ENCODE assay signal across 19 cellular contexts in genomic region chr10:71258046-71258445, GRCh38. TPM values are rescaled to one million over a fixed set of nuclear protein-coding genes. Genes with fewer than 3 reads are reported as not detected.
A peak's percentile ranks its signal among the peaks of the same experiment; 100 is the strongest.
DNase-seq lines count a peak whose midpoint lies in the region; ATAC-seq, FAIRE-seq and TF ChIP-seq lines count a peak whose summit lies in the region.
"Had no signal": no experiment of that assay in that cellular context is flagged by ENCODE, and none has a peak within 500 bp of the region (broad histone marks: within the 10 kb centered on the region; RNA-seq: fewer than 3 reads in every experiment).

No MANE protein-coding gene starts in this region.

- TF ChIP-seq CTCF in HepG2 (CRISPR knock-in tag; IDR thresholded peaks at IDR 0.05), result no peak
- TF ChIP-seq CTCF in right lobe of liver (IDR thresholded peaks at IDR 0.05), result no peak

- H3K27ac Mint-ChIP-seq in CD8-positive, alpha-beta memory T cell, result no peak overlapping the region
- H3K27ac Mint-ChIP-seq: CD4-positive, CD25-positive, alpha-beta regulatory T cell; GM23338 had no signal

- 20% methylated on average over 2 of the region's 4 CpGs for WGBS in HepG2 (ENCODE audit: low lambda C conversion rate)
- no CpG with 5 or more reads among the region's 4 CpGs for WGBS in right lobe of liver (ENCODE audit: insufficient coverage, low coverage, low lambda C conversion rate, missing lambda C conversion rate)

- no TSS peak for BruUV-seq in HepG2 (replicated peaks; lab: Mats Ljungman, UMichigan)

- H3K36me3 ChIP-seq in HepG2 (replicated peaks in 1 of 2; ENCODE audit: control insufficient read depth in 1 of 2, insufficient read depth in 2 of 2, low read length in 2 of 2), result no peaks in the 10 kb centered on the region
- no peaks in the 10 kb centered on the region for H3K36me3 ChIP-seq in right lobe of liver
- H3K36me3 ChIP-seq in mucosa of rectum (ENCODE audit: control insufficient read depth in 2 of 2, insufficient read depth in 2 of 2, low read length in 2 of 2), result no peaks in the 10 kb centered on the region
- no peaks in the 10 kb centered on the region for H3K36me3 ChIP-seq in CD8-positive, alpha-beta memory T cell (ENCODE audit: insufficient read depth, low read length)

- CTCF ChIA-PET in HepG2 (lab: Yijun Ruan, JAX; ENCODE audit: low intra/inter-chr PET ratio, low total read pairs), result no interaction called here
- CTCF ChIA-PET in CD8-positive, alpha-beta memory T cell (lab: Charles Lee), result no interaction called here

- H3K27me3 Mint-ChIP-seq in CD8-positive, alpha-beta memory T cell, result peaks cover 7 to 17% of the 10 kb centered on the region in 2 donors
- H3K27me3 Mint-ChIP-seq: CD4-positive, CD25-positive, alpha-beta regulatory T cell had no signal

- peaks cover 6 to 26% of the 10 kb centered on the region in 2 experiments; a peak in 3 of 5 replicates for H3K27me3 ChIP-seq in HepG2 (ENCODE audit: control insufficient read depth in 1 of 2, insufficient read depth in 2 of 2, low read length in 2 of 2)
- no peaks in the 10 kb centered on the region for H3K27me3 ChIP-seq in right lobe of liver
- no peaks in the 10 kb centered on the region for H3K27me3 ChIP-seq in mucosa of rectum (ENCODE audit: control insufficient read depth in 2 of 2, insufficient read depth in 2 of 2, low read length in 2 of 2)
- no peaks in the 10 kb centered on the region for H3K27me3 ChIP-seq in CD8-positive, alpha-beta memory T cell (ENCODE audit: insufficient read depth, low read length, poor library complexity, severe bottlenecking)
- H3K27me3 ChIP-seq: BE2C had no signal

- TF ChIP-seq POLR2A in HepG2 (IDR thresholded peaks at IDR 0.05; ENCODE audit: insufficient read depth in 1 of 2, low read depth in 2 of 2, low read length in 2 of 2) (no peak), right lobe of liver (IDR thresholded peaks at IDR 0.05) (no peak)

- DNase-seq in HepG2 (ENCODE audit: low spot score) (no peak), right lobe of liver (no peak), urothelium cell line (ENCODE audit: low spot score) (no peak), left colon (no peak)
- DNase-seq in CD8-positive, alpha-beta memory T cell, result no peak
- DNase-seq: BE2C; C1 segment of cervical spinal cord; Caco-2; CD4-positive, CD25-positive, alpha-beta regulatory T cell; HCEC 1CT; IMR-90 had no signal

- H3K36me3 Mint-ChIP-seq in CD8-positive, alpha-beta memory T cell, result no peaks in the 10 kb centered on the region
- H3K36me3 Mint-ChIP-seq: CD4-positive, CD25-positive, alpha-beta regulatory T cell had no signal

- H3K9ac ChIP-seq in HepG2 (ENCODE audit: insufficient read depth, low read depth, low read length), result no peak overlapping the region
- H3K9ac ChIP-seq in mucosa of rectum (ENCODE audit: low read depth in 1 of 2, low read length in 2 of 2), result peak overlapping the region; percentile 41 to 77

- H3K9me3 ChIP-seq in HepG2 (ENCODE audit: low read length) (no peaks in the 10 kb centered on the region), right lobe of liver (no peaks in the 10 kb centered on the region), mucosa of rectum (ENCODE audit: control insufficient read depth in 2 of 2, low read length in 2 of 2) (no peaks in the 10 kb centered on the region)
- no peaks in the 10 kb centered on the region for H3K9me3 ChIP-seq in CD8-positive, alpha-beta memory T cell (ENCODE audit: low read length)
- H3K9me3 ChIP-seq: BE2C, Caco-2 had no signal

- intact Hi-C loops in HepG2 (cut with micrococcal nuclease; ENCODE audit: unreplicated experiment) (no loop called here), right lobe of liver (cut with DNase I) (no loop called here), left colon (cut with DNase I, micrococcal nuclease) (no loop called here)

- H3K27ac ChIP-seq in HepG2 (ENCODE audit: extremely low read length, insufficient read depth, low read length) (no peak overlapping the region), right lobe of liver (no peak overlapping the region), mucosa of rectum (ENCODE audit: low read depth in 2 of 2, low read length in 2 of 2) (peak overlapping the region; percentile 87 to 90)
- H3K27ac ChIP-seq in CD8-positive, alpha-beta memory T cell (ENCODE audit: low read depth, low read length), result no peak overlapping the region
- H3K27ac ChIP-seq: HL-60 had no signal

- H2AFZ ChIP-seq in HepG2 (ENCODE audit: low read length), result no peak overlapping the region
- H2AFZ ChIP-seq: GM23338 had no signal

- no peak overlapping the region for H3K4me2 ChIP-seq in HepG2 (ENCODE audit: low read depth, low read length)
- H3K4me2 ChIP-seq: GM23338 had no signal

- TF ChIP-seq RAD21 in HepG2 (CRISPR knock-in tag; IDR thresholded peaks at IDR 0.05), result no peak

- TF ChIP-seq EP300 in HepG2 (IDR thresholded peaks at IDR 0.05; ENCODE audit: low read depth in 2 of 2, low read length in 2 of 2), result no peak
- TF ChIP-seq EP300 in HepG2 (CRISPR knock-in tag; IDR thresholded peaks at IDR 0.05; ENCODE audit: borderline replicate concordance), result no peak

- no peak overlapping the region for H3K4me3 Mint-ChIP-seq in CD8-positive, alpha-beta memory T cell
- H3K4me3 Mint-ChIP-seq: CD4-positive, CD25-positive, alpha-beta regulatory T cell; GM23338 had no signal

- POLR2A ChIA-PET in HepG2 (lab: Yijun Ruan, JAX), result no interaction called here
- POLR2A ChIA-PET in CD8-positive, alpha-beta memory T cell (lab: Charles Lee), result no interaction called here

- H3K9me3 Mint-ChIP-seq in CD8-positive, alpha-beta memory T cell, result no peaks in the 10 kb centered on the region
- H3K9me3 Mint-ChIP-seq: CD4-positive, CD25-positive, alpha-beta regulatory T cell; GM23338 had no signal

- no peaks in the 10 kb centered on the region for H4K20me1 ChIP-seq in HepG2 (ENCODE audit: insufficient read depth, low read length)

- no peak for ATAC-seq in HepG2
- no peak for ATAC-seq in right lobe of liver
- ATAC-seq in left colon, result no peak
- ATAC-seq: GM23338 had no signal

- no peak overlapping the region for H3K4me3 ChIP-seq in HepG2 (replicated peaks in 1 of 3; ENCODE audit: insufficient read depth in 1 of 3, low read depth in 2 of 3, low read length in 3 of 3)
- H3K4me3 ChIP-seq in right lobe of liver, result no peak overlapping the region
- H3K4me3 ChIP-seq in mucosa of rectum (ENCODE audit: low read length in 2 of 2), result no peak overlapping the region
- H3K4me3 ChIP-seq in CD8-positive, alpha-beta memory T cell (ENCODE audit: low read length), result no peak overlapping the region
- H3K4me3 ChIP-seq: GM23338 had no signal

- no peaks in the 10 kb centered on the region for H3K4me1 Mint-ChIP-seq in CD8-positive, alpha-beta memory T cell
- H3K4me1 Mint-ChIP-seq: CD4-positive, CD25-positive, alpha-beta regulatory T cell had no signal

- H3K4me1 ChIP-seq in HepG2 (ENCODE audit: insufficient read depth, low read length) (no peaks in the 10 kb centered on the region), right lobe of liver (no peaks in the 10 kb centered on the region), mucosa of rectum (ENCODE audit: control insufficient read depth in 2 of 2, insufficient read depth in 2 of 2, low read length in 2 of 2) (peaks cover 55 to 89% of the 10 kb centered on the region in 2 donors)
- H3K4me1 ChIP-seq in CD8-positive, alpha-beta memory T cell (ENCODE audit: insufficient read depth, low read length), result no peaks in the 10 kb centered on the region
- H3K4me1 ChIP-seq: Caco-2 had no signal

- H3K79me2 ChIP-seq in HepG2 (ENCODE audit: insufficient read depth, low read length), result no peaks in the 10 kb centered on the region

- FAIRE-seq in HepG2 (lab: Jason Lieb, UNC) (no peak), urothelium cell line (lab: Jason Lieb, UNC) (peak; percentile 27)
- FAIRE-seq: D721Med, G401.6, GM12891, GM18507, H54 had no signal

- in situ Hi-C loops in HepG2 (cut with HindIII; ENCODE audit: extremely low pct_ligation_motif_present, low pct_unique_long_range_greater_than_20kb), result no loop called here

TF ChIP-seq in HepG2, 621 proteins besides CTCF, POLR2A, EP300 and RAD21:
- TF ChIP-seq ZNF839 (CRISPR knock-in tag; IDR thresholded peaks at IDR 0.05; ENCODE audit: borderline replicate concordance) (no peak), ZNF629 (CRISPR knock-in tag; conservative IDR thresholded peaks at IDR 0.05) (0 out of 2 replicates have a peak, but pooled peaks have one; percentile 31)

RNA-seq across cellular contexts. Expression of gene UNC5B, which starts 45.7 kb away (rescaled TPM):
- total RNA-seq in HepG2 (2016; rRNA removed; fragmentation: Illumina TruSeq; extraction: Trizol), result 0.07 TPM in 1 of 2 replicates, not detected in the other
- total RNA-seq in HepG2 (2016; cell fraction: cytosol; rRNA removed; fragmentation: Illumina TruSeq; extraction: Trizol; ENCODE audit: low read depth), result not detected in 2 replicates
- 0.04 TPM in 1 of 2 replicates, not detected in the other for total RNA-seq in HepG2 (2016; cell fraction: insoluble cytoplasmic fraction; rRNA removed; fragmentation: Illumina TruSeq; extraction: Trizol)
- total RNA-seq in HepG2 (2016; cell fraction: membrane; rRNA removed; fragmentation: Illumina TruSeq; extraction: Trizol), result not detected in 2 replicates
- total RNA-seq in HepG2 (2016; cell fraction: nucleus; rRNA removed; fragmentation: Illumina TruSeq; extraction: Trizol), result 0.06 TPM in 2 replicates
- 0.07 and 0.13 TPM in 2 replicates for polyA plus RNA-seq in HepG2 (2011; rRNA removed)
- polyA plus RNA-seq in HepG2 (2011; cell fraction: cytosol; rRNA removed), result 0.05 and 0.08 TPM in 2 replicates
- 0.21 and 0.24 TPM in 2 replicates for polyA plus RNA-seq in HepG2 (2011; cell fraction: nucleus; rRNA removed)
- polyA plus RNA-seq in HepG2 (2012), result 0.13 and 0.21 TPM in 2 replicates
- polyA plus RNA-seq in HepG2 (2016; cell fraction: cytosol; fragmentation: Illumina TruSeq; extraction: Trizol; ENCODE audit: low read depth), result not detected in 2 replicates
- polyA plus RNA-seq in HepG2 (2016; cell fraction: insoluble cytoplasmic fraction; fragmentation: Illumina TruSeq; extraction: Trizol; ENCODE audit: low read depth), result 0.04 TPM in 1 of 2 replicates, not detected in the other
- 0.02 TPM in 1 of 2 replicates, not detected in the other for polyA plus RNA-seq in HepG2 (2016; cell fraction: membrane; fragmentation: Illumina TruSeq; extraction: Trizol; ENCODE audit: low read depth)
- 0.07 and 0.16 TPM in 2 replicates for polyA plus RNA-seq in HepG2 (2016; cell fraction: nucleus; fragmentation: Illumina TruSeq; extraction: Trizol; ENCODE audit: insufficient read depth, low read depth)
- 0.38 and 7.2 TPM in 2 replicates for polyA minus RNA-seq in HepG2 (2011; rRNA and poly(A)+ RNA removed; ENCODE audit: low replicate concordance)
- 0.10 TPM in 1 of 2 replicates, not detected in the other for polyA minus RNA-seq in HepG2 (2011; cell fraction: cytosol; rRNA and poly(A)+ RNA removed)
- polyA minus RNA-seq in HepG2 (2011; cell fraction: nucleus; rRNA and poly(A)+ RNA removed), result 0.12 and 0.13 TPM in 2 replicates
- 1 to 10 TPM; 1.0 to 6.2 (median 2.1) TPM for total RNA-seq in right lobe of liver
- under 1 TPM; 0.11 to 0.13 TPM for total RNA-seq in CD8-positive, alpha-beta memory T cell
- polyA plus RNA-seq in CD8-positive, alpha-beta memory T cell, result 0.06 TPM
- 10 to 100 TPM; 19.4 to 32.4 TPM for total RNA-seq in left colon
- polyA plus RNA-seq: CD4-positive, CD25-positive, alpha-beta regulatory T cell had no signal

Comparison
In these comparisons a context has a peak if more than half of its experiments do, and no peak if none do; other contexts are left out.
1. H3K27ac ChIP-seq: peak in mucosa of rectum (2 of 2); none in HepG2 (single experiment), right lobe of liver (0 of 3) and CD8-positive, alpha-beta memory T cell (single experiment).